1 cellular context compared by ENCODE assay signal in the genomic region with DNA sequence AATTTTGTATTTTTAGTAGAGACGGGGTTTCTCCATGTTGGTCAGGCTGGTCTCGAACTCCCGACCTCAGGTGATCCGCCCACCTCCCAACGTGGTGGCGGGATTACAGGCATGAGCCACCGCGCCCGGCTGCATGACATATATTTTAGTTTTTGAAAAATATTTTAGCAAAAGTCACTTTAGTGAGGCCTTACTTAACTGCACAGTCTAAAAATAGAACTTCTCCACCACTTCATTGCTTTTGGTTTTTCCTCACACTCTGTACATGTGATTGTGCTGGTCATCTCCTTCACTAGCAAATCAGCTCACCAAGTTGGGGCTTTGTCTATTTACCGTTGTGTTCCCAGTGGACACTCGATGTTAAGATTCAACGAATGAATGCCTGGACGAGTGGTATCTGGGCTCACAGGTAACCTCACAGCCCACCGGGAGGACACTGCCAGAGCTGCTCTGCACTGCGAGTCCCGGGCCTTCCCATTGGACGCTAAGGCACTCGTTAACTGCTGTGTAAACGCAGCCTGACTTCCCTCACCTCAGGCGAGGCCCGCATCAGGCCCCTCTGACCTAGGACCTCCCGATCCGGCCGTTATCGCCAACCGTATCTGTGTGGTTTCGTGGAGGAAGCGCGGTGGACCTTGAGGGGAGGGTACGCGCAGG.
TF ChIP-seq lines count a peak whose summit lies in the region.

No MANE protein-coding gene starts in this region.

TF ChIP-seq in HepG2, 621 proteins besides CTCF, POLR2A, EP300 and RAD21 (continued from another document and continues in another):
- TF ChIP-seq, protein P1, sequence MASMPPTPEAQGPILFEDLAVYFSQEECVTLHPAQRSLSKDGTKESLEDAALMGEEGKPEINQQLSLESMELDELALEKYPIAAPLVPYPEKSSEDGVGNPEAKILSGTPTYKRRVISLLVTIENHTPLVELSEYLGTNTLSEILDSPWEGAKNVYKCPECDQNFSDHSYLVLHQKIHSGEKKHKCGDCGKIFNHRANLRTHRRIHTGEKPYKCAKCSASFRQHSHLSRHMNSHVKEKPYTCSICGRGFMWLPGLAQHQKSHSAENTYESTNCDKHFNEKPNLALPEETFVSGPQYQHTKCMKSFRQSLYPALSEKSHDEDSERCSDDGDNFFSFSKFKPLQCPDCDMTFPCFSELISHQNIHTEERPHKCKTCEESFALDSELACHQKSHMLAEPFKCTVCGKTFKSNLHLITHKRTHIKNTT (CRISPR knock-in tag; IDR thresholded peaks at IDR 0.05) = no peak
- TF ChIP-seq KAT7 (CRISPR knock-in tag; IDR thresholded peaks at IDR 0.05; ENCODE audit: borderline replicate concordance) (peak; percentile 26; the same call in 1 of the 2 replicates), ZNF687 (CRISPR knock-in tag; IDR thresholded peaks at IDR 0.05) (peak; percentile 96), FOXA1 (IDR thresholded peaks at IDR 0.05) (no peak), FOXA1 (CRISPR knock-in tag; IDR thresholded peaks at IDR 0.05) (peak; percentile 79), ZBTB7A (CRISPR knock-in tag; IDR thresholded peaks at IDR 0.05) (0 out of 2 replicates have a peak, but pooled peaks have one; percentile 25), PATZ1 (CRISPR knock-in tag; IDR thresholded peaks at IDR 0.05) (peak; percentile 51), ZMAT3 (CRISPR knock-in tag; conservative IDR thresholded peaks at IDR 0.05) (peak; percentile 51; the same call in 1 of the 2 replicates), SP1 (IDR thresholded peaks at IDR 0.05) (no peak), SP1 (CRISPR knock-in tag; IDR thresholded peaks at IDR 0.05) (0 out of 2 replicates have a peak, but pooled peaks have one; percentile 1), ZFP90 (CRISPR knock-in tag; IDR thresholded peaks at IDR 0.05; ENCODE audit: borderline replicate concordance) (no peak), ZNF749 (CRISPR knock-in tag; IDR thresholded peaks at IDR 0.05; ENCODE audit: borderline replicate concordance) (no peak), ADNP (CRISPR knock-in tag; IDR thresholded peaks at IDR 0.05) (peak; percentile 41; the same call in 1 of the 2 replicates), NCOA1 (CRISPR knock-in tag; IDR thresholded peaks at IDR 0.05) (no peak), ZNF564 (CRISPR knock-in tag; IDR thresholded peaks at IDR 0.05) (0 out of 2 replicates have a peak, but pooled peaks have one; percentile 24), ZBTB8A (CRISPR knock-in tag; IDR thresholded peaks at IDR 0.05; ENCODE audit: borderline replicate concordance, low read depth) (no peak), NR2F2 (IDR thresholded peaks at IDR 0.05; ENCODE audit: borderline replicate concordance, low read depth) (no peak), ZNF251 (CRISPR knock-in tag; IDR thresholded peaks at IDR 0.05) (no peak), SNRNP70 (IDR thresholded peaks at IDR 0.05; ENCODE audit: low read depth, low read length) (no peak), PCBP1 (IDR thresholded peaks at IDR 0.05; ENCODE audit: borderline replicate concordance, low read depth, low read length) (no peak), HINFP (CRISPR knock-in tag; IDR thresholded peaks at IDR 0.05; ENCODE audit: low read depth) (no peak), DPF2 (CRISPR knock-in tag; IDR thresholded peaks at IDR 0.05; ENCODE audit: borderline replicate concordance, low read depth) (no peak), ZNF605 (CRISPR knock-in tag; IDR thresholded peaks at IDR 0.05) (no peak), MAFG (CRISPR knock-in tag; IDR thresholded peaks at IDR 0.05) (no peak), RARA (CRISPR knock-in tag; IDR thresholded peaks at IDR 0.05) (no peak), KDM2A (CRISPR knock-in tag; IDR thresholded peaks at IDR 0.05; ENCODE audit: borderline replicate concordance, low read depth) (no peak)
- TF ChIP-seq, protein P2, sequence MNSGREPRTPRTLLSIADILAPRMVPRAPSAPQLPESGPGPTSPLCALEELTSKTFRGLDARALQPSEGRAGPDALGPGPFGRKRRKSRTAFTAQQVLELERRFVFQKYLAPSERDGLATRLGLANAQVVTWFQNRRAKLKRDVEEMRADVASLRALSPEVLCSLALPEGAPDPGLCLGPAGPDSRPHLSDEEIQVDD (CRISPR knock-in tag; IDR thresholded peaks at IDR 0.05; ENCODE audit: borderline replicate concordance) = no peak
- TF ChIP-seq, protein P3, sequence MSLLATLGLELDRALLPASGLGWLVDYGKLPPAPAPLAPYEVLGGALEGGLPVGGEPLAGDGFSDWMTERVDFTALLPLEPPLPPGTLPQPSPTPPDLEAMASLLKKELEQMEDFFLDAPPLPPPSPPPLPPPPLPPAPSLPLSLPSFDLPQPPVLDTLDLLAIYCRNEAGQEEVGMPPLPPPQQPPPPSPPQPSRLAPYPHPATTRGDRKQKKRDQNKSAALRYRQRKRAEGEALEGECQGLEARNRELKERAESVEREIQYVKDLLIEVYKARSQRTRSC (CRISPR knock-in tag; IDR thresholded peaks at IDR 0.05; ENCODE audit: low read depth) = no peak
- TF ChIP-seq, protein P4, sequence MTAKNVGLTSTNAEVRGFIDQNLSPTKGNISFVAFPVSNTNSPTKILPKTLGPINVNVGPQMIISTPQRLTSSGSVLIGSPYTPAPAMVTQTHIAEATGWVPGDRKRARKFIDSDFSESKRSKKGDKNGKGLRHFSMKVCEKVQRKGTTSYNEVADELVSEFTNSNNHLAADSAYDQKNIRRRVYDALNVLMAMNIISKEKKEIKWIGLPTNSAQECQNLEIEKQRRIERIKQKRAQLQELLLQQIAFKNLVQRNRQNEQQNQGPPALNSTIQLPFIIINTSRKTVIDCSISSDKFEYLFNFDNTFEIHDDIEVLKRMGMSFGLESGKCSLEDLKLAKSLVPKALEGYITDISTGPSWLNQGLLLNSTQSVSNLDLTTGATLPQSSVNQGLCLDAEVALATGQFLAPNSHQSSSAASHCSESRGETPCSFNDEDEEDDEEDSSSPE (CRISPR knock-in tag; IDR thresholded peaks at IDR 0.05) = no peak
- TF ChIP-seq, protein P5, sequence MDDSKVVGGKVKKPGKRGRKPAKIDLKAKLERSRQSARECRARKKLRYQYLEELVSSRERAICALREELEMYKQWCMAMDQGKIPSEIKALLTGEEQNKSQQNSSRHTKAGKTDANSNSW (CRISPR knock-in tag; IDR thresholded peaks at IDR 0.05; ENCODE audit: borderline replicate concordance) = peak; percentile 7; the same call in 1 of the 2 replicates
- TF ChIP-seq, protein P6, sequence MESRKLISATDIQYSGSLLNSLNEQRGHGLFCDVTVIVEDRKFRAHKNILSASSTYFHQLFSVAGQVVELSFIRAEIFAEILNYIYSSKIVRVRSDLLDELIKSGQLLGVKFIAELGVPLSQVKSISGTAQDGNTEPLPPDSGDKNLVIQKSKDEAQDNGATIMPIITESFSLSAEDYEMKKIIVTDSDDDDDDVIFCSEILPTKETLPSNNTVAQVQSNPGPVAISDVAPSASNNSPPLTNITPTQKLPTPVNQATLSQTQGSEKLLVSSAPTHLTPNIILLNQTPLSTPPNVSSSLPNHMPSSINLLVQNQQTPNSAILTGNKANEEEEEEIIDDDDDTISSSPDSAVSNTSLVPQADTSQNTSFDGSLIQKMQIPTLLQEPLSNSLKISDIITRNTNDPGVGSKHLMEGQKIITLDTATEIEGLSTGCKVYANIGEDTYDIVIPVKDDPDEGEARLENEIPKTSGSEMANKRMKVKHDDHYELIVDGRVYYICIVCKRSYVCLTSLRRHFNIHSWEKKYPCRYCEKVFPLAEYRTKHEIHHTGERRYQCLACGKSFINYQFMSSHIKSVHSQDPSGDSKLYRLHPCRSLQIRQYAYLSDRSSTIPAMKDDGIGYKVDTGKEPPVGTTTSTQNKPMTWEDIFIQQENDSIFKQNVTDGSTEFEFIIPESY (CRISPR knock-in tag; IDR thresholded peaks at IDR 0.05) = no peak
- TF ChIP-seq, protein P7, sequence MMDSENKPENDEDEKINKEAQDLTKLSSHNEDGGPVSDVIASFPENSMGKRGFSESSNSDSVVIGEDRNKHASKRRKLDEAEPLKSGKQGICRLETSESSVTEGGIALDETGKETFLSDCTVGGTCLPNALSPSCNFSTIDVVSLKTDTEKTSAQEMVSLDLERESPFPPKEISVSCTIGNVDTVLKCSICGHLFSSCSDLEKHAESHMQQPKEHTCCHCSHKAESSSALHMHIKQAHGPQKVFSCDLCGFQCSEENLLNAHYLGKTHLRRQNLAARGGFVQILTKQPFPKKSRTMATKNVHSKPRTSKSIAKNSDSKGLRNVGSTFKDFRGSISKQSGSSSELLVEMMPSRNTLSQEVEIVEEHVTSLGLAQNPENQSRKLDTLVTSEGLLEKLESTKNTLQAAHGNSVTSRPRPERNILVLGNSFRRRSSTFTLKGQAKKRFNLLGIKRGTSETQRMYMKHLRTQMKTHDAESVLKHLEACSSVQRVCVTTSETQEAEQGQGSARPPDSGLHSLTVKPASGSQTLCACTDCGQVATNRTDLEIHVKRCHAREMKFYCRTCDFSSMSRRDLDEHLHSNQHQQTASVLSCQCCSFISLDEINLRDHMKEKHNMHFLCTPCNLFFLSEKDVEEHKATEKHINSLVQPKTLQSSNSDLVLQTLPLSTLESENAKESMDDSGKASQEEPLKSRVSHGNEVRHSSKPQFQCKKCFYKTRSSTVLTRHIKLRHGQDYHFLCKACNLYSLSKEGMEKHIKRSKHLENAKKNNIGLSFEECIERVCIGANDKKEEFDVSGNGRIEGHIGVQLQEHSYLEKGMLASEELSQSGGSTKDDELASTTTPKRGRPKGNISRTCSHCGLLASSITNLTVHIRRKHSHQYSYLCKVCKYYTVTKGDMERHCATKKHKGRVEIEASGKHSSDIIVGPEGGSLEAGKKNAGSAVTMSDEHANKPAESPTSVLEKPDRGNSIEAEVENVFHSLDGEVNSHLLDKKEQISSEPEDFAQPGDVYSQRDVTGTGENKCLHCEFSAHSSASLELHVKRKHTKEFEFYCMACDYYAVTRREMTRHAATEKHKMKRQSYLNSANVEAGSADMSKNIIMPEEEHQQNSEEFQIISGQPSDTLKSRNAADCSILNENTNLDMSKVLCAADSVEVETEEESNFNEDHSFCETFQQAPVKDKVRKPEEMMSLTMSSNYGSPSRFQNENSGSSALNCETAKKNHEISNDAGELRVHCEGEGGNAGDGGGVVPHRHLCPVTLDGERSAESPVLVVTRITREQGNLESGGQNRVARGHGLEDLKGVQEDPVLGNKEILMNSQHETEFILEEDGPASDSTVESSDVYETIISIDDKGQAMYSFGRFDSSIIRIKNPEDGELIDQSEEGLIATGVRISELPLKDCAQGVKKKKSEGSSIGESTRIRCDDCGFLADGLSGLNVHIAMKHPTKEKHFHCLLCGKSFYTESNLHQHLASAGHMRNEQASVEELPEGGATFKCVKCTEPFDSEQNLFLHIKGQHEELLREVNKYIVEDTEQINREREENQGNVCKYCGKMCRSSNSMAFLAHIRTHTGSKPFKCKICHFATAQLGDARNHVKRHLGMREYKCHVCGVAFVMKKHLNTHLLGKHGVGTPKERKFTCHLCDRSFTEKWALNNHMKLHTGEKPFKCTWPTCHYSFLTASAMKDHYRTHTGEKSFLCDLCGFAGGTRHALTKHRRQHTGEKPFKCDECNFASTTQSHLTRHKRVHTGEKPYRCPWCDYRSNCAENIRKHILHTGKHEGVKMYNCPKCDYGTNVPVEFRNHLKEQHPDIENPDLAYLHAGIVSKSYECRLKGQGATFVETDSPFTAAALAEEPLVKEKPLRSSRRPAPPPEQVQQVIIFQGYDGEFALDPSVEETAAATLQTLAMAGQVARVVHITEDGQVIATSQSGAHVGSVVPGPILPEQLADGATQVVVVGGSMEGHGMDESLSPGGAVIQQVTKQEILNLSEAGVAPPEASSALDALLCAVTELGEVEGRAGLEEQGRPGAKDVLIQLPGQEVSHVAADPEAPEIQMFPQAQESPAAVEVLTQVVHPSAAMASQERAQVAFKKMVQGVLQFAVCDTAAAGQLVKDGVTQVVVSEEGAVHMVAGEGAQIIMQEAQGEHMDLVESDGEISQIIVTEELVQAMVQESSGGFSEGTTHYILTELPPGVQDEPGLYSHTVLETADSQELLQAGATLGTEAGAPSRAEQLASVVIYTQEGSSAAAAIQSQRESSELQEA (CRISPR knock-in tag; IDR thresholded peaks at IDR 0.05; ENCODE audit: not compliant biosample characterization) = peak; percentile 15
